14 cellular contexts compared by ENCODE assay signal in genomic region chr12:93404961-93405849, GRCh38. TPM values are rescaled to one million over a fixed set of nuclear protein-coding genes. Genes with fewer than 3 reads are reported as not detected.
A peak's percentile ranks its signal among the peaks of the same experiment; 100 is the strongest.
DNase-seq lines count a peak whose midpoint lies in the region; ATAC-seq, FAIRE-seq and TF ChIP-seq lines count a peak whose summit lies in the region.
"Had no signal": no experiment of that assay in that cellular context is flagged by ENCODE, and none has a peak within 500 bp of the region (broad histone marks: within the 10 kb centered on the region; RNA-seq: fewer than 3 reads in every experiment).

No MANE protein-coding gene starts in this region.

- ATAC-seq in A549 (peak; percentile 44 to 56; a peak in 3 of 6 replicates), GM18505 (IDR thresholded peaks at IDR 0.05; ENCODE audit: unreplicated experiment) (no peak), HepG2 (peak; percentile 47), HG02798 (IDR thresholded peaks at IDR 0.05; ENCODE audit: poor library complexity, unreplicated experiment) (no peak), HG03025 (IDR thresholded peaks at IDR 0.05; ENCODE audit: low FRiP score, unreplicated experiment) (no peak)
- no peak for ATAC-seq in activated naive CD4-positive, alpha-beta T cell treated with anti-CD3 and anti-CD28 coated beads, Interleukin-2, amount 50 U/mL, for 72 hours

- FAIRE-seq in A549 (lab: Jason Lieb, UNC): no peak
- no peak for FAIRE-seq in HepG2 (lab: Jason Lieb, UNC)
- no peak for FAIRE-seq in GM19239 (lab: Jason Lieb, UNC)
- FAIRE-seq: endothelial cell of umbilical vein had no signal

- no peaks in the 10 kb centered on the region for H3K27me3 ChIP-seq in HepG2 (ENCODE audit: control insufficient read depth in 1 of 2, insufficient read depth in 2 of 2, low read length in 2 of 2)
- H3K27me3 ChIP-seq: gastroesophageal sphincter had no signal

- no peaks in the 10 kb centered on the region for H3K9me3 Mint-ChIP-seq in activated naive CD4-positive, alpha-beta T cell treated with anti-CD3 and anti-CD28 coated beads, Interleukin-2, amount 50 U/mL, for 72 hours
- H3K9me3 Mint-ChIP-seq: H9 had no signal

- no peaks in the 10 kb centered on the region for H3K4me1 ChIP-seq in A549
- peaks cover 10% of the 10 kb centered on the region; the same call in 1 of the 2 replicates for H3K4me1 ChIP-seq in HepG2 (ENCODE audit: insufficient read depth, low read length)

- H3K9ac ChIP-seq in HepG2 (ENCODE audit: insufficient read depth, low read depth, low read length): no peak overlapping the region

- H3K4me3 ChIP-seq in A549 (no peak overlapping the region), HepG2 (replicated peaks in 1 of 3; ENCODE audit: insufficient read depth in 1 of 3, low read depth in 2 of 3, low read length in 3 of 3) (no peak overlapping the region)
- H3K4me3 ChIP-seq: gastroesophageal sphincter had no signal

- no peak overlapping the region for H2AFZ ChIP-seq in HepG2 (ENCODE audit: low read length)

- TF ChIP-seq CTCF in A549 (IDR thresholded peaks at IDR 0.05) (no peak), HepG2 (CRISPR knock-in tag; IDR thresholded peaks at IDR 0.05) (no peak)

- CTCF ChIA-PET in A549 (lab: Yijun Ruan, JAX) (interaction anchor here (0.7 to 2.7 kb wide), 6 partner anchors 8 to 697 kb away, joined by 3 to 9 read pairs (median 8); no protein-coding TSS in a partner anchor), HepG2 (lab: Yijun Ruan, JAX; ENCODE audit: low intra/inter-chr PET ratio, low total read pairs) (no interaction called here)

- no TSS peak for BruUV-seq in HepG2 (replicated peaks; lab: Mats Ljungman, UMichigan)

- DNase-seq in A549 (ENCODE audit: low read depth in 1 of 2, low spot score in 1 of 2) (no peak), HepG2 (ENCODE audit: low spot score) (no peak), GM19239 (ENCODE audit: insufficient read length, low spot score) (no peak), DMS79 treated with DMSO at 0.1 percent for 48 hours (lab: John Stamatoyannopoulos, UW) (no peak)
- no peak for DNase-seq in activated naive CD4-positive, alpha-beta T cell treated with anti-CD3 and anti-CD28 coated beads, Interleukin-2, amount 50 U/mL, for 72 hours (ENCODE audit: low spot score in 2 of 2)
- DNase-seq: H9; mesenchymal stem cell; NCI-H1092 treated with DMSO at 0.1 percent for 48 hours; stimulated activated CD4-positive, alpha-beta T cell treated with anti-CD3 and anti-CD28 coated beads, Interleukin-4, amount 100 ng/mL, for 4 hours had no signal

- peak overlapping the region; percentile 10 to 63 for H3K27ac Mint-ChIP-seq in activated naive CD4-positive, alpha-beta T cell treated with anti-CD3 and anti-CD28 coated beads, Interleukin-2, amount 50 U/mL, for 72 hours

- H3K4me2 ChIP-seq in A549: no peak overlapping the region
- H3K4me2 ChIP-seq in HepG2 (ENCODE audit: low read depth, low read length): no peak overlapping the region

- POLR2A ChIA-PET in A549 (lab: Yijun Ruan, JAX): interaction anchor here (0.6 to 1.1 kb wide), 2 partner anchors 40 to 696 kb away, joined by 3 to 4 read pairs; no protein-coding TSS in a partner anchor
- POLR2A ChIA-PET in HepG2 (lab: Yijun Ruan, JAX): no interaction called here

- H3K27ac ChIP-seq in A549 (no peak overlapping the region), HepG2 (ENCODE audit: extremely low read length, insufficient read depth, low read length) (peak overlapping the region; percentile 31)

- H3K36me3 ChIP-seq in HepG2 (replicated peaks in 1 of 2; ENCODE audit: control insufficient read depth in 1 of 2, insufficient read depth in 2 of 2, low read length in 2 of 2): peaks cover 0 to 22% of the 10 kb centered on the region in 2 experiments; a peak in 3 of 5 replicates

- H3K9me3 ChIP-seq in A549: no peaks in the 10 kb centered on the region
- no peaks in the 10 kb centered on the region for H3K9me3 ChIP-seq in HepG2 (ENCODE audit: low read length)
- H3K9me3 ChIP-seq: gastroesophageal sphincter had no signal

- in situ Hi-C loops in HepG2 (cut with HindIII; ENCODE audit: extremely low pct_ligation_motif_present, low pct_unique_long_range_greater_than_20kb): loop anchor here (10.0 kb wide), 1 partner anchor 410 kb away; no protein-coding TSS in a partner anchor

- peaks cover 0 to 30% of the 10 kb centered on the region in 2 donors for H3K36me3 Mint-ChIP-seq in activated naive CD4-positive, alpha-beta T cell treated with anti-CD3 and anti-CD28 coated beads, Interleukin-2, amount 50 U/mL, for 72 hours

- peaks cover 2% of the 10 kb centered on the region for H3K79me2 ChIP-seq in HepG2 (ENCODE audit: insufficient read depth, low read length)

- TF ChIP-seq EP300 in A549 (IDR thresholded peaks at IDR 0.05) (no peak), HepG2 (IDR thresholded peaks at IDR 0.05; ENCODE audit: low read depth in 2 of 2, low read length in 2 of 2) (no peak), HepG2 (CRISPR knock-in tag; IDR thresholded peaks at IDR 0.05; ENCODE audit: borderline replicate concordance) (no peak)

- TF ChIP-seq POLR2A in A549 (IDR thresholded peaks at IDR 0.05; ENCODE audit: low read length) (no peak), GM18505 (IDR thresholded peaks at IDR 0.05; ENCODE audit: borderline replicate concordance, extremely low read depth, insufficient read depth, insufficient read length) (peak; percentile 33), HepG2 (IDR thresholded peaks at IDR 0.05; ENCODE audit: insufficient read depth in 1 of 2, low read depth in 2 of 2, low read length in 2 of 2) (peak in 1 of 2 experiments; percentile 18; a peak in 1 of 4 replicates)

- no peaks in the 10 kb centered on the region for H4K20me1 ChIP-seq in HepG2 (ENCODE audit: insufficient read depth, low read length)

- 90% methylated on average over 6 of the region's 6 CpGs for WGBS in A549 (ENCODE audit: missing lambda C conversion rate)
- WGBS in HepG2 (ENCODE audit: low lambda C conversion rate): 95% methylated on average over 6 of the region's 6 CpGs

- TF ChIP-seq RAD21 in A549 (conservative IDR thresholded peaks at IDR 0.05 in 1 of 2, IDR thresholded peaks at IDR 0.05 in 1 of 2) (no peak), HepG2 (CRISPR knock-in tag; IDR thresholded peaks at IDR 0.05) (no peak)

- intact Hi-C loops in HepG2 (cut with micrococcal nuclease; ENCODE audit: unreplicated experiment): no loop called here

RNA-seq across cellular contexts. Expression of gene NUDT4, which starts 27.5 kb away (rescaled TPM):
- polyA plus RNA-seq in A549 (2011; rRNA removed) (33.0 and 41.0 TPM in 2 replicates), A549 (2017; fragmentation: RNase III; extraction: RNeasy Plus Mini Kit Qiagen cat#74134 plus additional on column Dnase treatment) (18.6 to 20.1 TPM (median 19.6 TPM) in 3 replicates), HepG2 (2011; rRNA removed) (25.8 and 37.3 TPM in 2 replicates)
- polyA plus RNA-seq in A549 (2012; cell fraction: cytosol; rRNA removed): 7.4 and 9.7 TPM in 2 replicates
- 3.7 and 4.8 TPM in 2 replicates for polyA plus RNA-seq in A549 (2012; cell fraction: nucleus; rRNA removed)
- 9.8 and 11.0 TPM in 2 replicates for polyA minus RNA-seq in A549 (2011; rRNA and poly(A)+ RNA removed)
- total RNA-seq in activated naive CD4-positive, alpha-beta T cell treated with anti-CD3 and anti-CD28 coated beads, Interleukin-2, amount 50 U/mL, for 72 hours: 10 to 100 TPM; 65.6 to 88.9 TPM
- total RNA-seq in HepG2 (2016; rRNA removed; fragmentation: Illumina TruSeq; extraction: Trizol): 70.1 and 94.9 TPM in 2 replicates
- total RNA-seq in HepG2 (2016; cell fraction: cytosol; rRNA removed; fragmentation: Illumina TruSeq; extraction: Trizol; ENCODE audit: low read depth): 9.2 and 11.1 TPM in 2 replicates
- total RNA-seq in HepG2 (2016; cell fraction: insoluble cytoplasmic fraction; rRNA removed; fragmentation: Illumina TruSeq; extraction: Trizol): 73.4 and 86.7 TPM in 2 replicates
- total RNA-seq in HepG2 (2016; cell fraction: membrane; rRNA removed; fragmentation: Illumina TruSeq; extraction: Trizol): 63.9 and 68.4 TPM in 2 replicates
- total RNA-seq in HepG2 (2016; cell fraction: nucleus; rRNA removed; fragmentation: Illumina TruSeq; extraction: Trizol): 56.8 and 60.7 TPM in 2 replicates
- polyA plus RNA-seq in HepG2 (2011; cell fraction: cytosol; rRNA removed): 17.4 and 24.1 TPM in 2 replicates
- polyA plus RNA-seq in HepG2 (2011; cell fraction: nucleus; rRNA removed): 7.0 and 9.4 TPM in 2 replicates
- 38.9 and 48.2 TPM in 2 replicates for polyA plus RNA-seq in HepG2 (2012)
- 8.6 and 16.4 TPM in 2 replicates for polyA plus RNA-seq in HepG2 (2016; cell fraction: cytosol; fragmentation: Illumina TruSeq; extraction: Trizol; ENCODE audit: low read depth)
- polyA plus RNA-seq in HepG2 (2016; cell fraction: insoluble cytoplasmic fraction; fragmentation: Illumina TruSeq; extraction: Trizol; ENCODE audit: low read depth): 138 and 142 TPM in 2 replicates
- polyA plus RNA-seq in HepG2 (2016; cell fraction: membrane; fragmentation: Illumina TruSeq; extraction: Trizol; ENCODE audit: low read depth): 51.0 and 63.1 TPM in 2 replicates
- polyA plus RNA-seq in HepG2 (2016; cell fraction: nucleus; fragmentation: Illumina TruSeq; extraction: Trizol; ENCODE audit: insufficient read depth, low read depth): 102 and 103 TPM in 2 replicates
- 7.4 and 17.4 TPM in 2 replicates for polyA minus RNA-seq in HepG2 (2011; rRNA and poly(A)+ RNA removed; ENCODE audit: low replicate concordance)
- polyA minus RNA-seq in HepG2 (2011; cell fraction: cytosol; rRNA and poly(A)+ RNA removed): 36.7 and 37.5 TPM in 2 replicates
- 27.8 and 32.6 TPM in 2 replicates for polyA minus RNA-seq in HepG2 (2011; cell fraction: nucleus; rRNA and poly(A)+ RNA removed)

RNA-seq across cellular contexts. Expression of gene UBE2N, which starts 36.5 kb away (rescaled TPM):
- polyA plus RNA-seq in A549 (2011; rRNA removed) (160 and 187 TPM in 2 replicates), A549 (2017; fragmentation: RNase III; extraction: RNeasy Plus Mini Kit Qiagen cat#74134 plus additional on column Dnase treatment) (163 to 187 TPM (median 168 TPM) in 3 replicates), HepG2 (2011; rRNA removed) (179 and 188 TPM in 2 replicates)
- polyA plus RNA-seq in A549 (2012; cell fraction: cytosol; rRNA removed): 103 and 129 TPM in 2 replicates
- 28.7 and 36.7 TPM in 2 replicates for polyA plus RNA-seq in A549 (2012; cell fraction: nucleus; rRNA removed)
- polyA minus RNA-seq in A549 (2011; rRNA and poly(A)+ RNA removed): 57.8 and 68.9 TPM in 2 replicates
- total RNA-seq in activated naive CD4-positive, alpha-beta T cell treated with anti-CD3 and anti-CD28 coated beads, Interleukin-2, amount 50 U/mL, for 72 hours: 100 to 1,000 TPM; 164 to 188 TPM
- 197 and 317 TPM in 2 replicates for total RNA-seq in HepG2 (2016; rRNA removed; fragmentation: Illumina TruSeq; extraction: Trizol)
- total RNA-seq in HepG2 (2016; cell fraction: cytosol; rRNA removed; fragmentation: Illumina TruSeq; extraction: Trizol; ENCODE audit: low read depth): 43.5 and 43.9 TPM in 2 replicates
- 195 and 339 TPM in 2 replicates for total RNA-seq in HepG2 (2016; cell fraction: insoluble cytoplasmic fraction; rRNA removed; fragmentation: Illumina TruSeq; extraction: Trizol)
- total RNA-seq in HepG2 (2016; cell fraction: membrane; rRNA removed; fragmentation: Illumina TruSeq; extraction: Trizol): 74.6 and 87.2 TPM in 2 replicates
- total RNA-seq in HepG2 (2016; cell fraction: nucleus; rRNA removed; fragmentation: Illumina TruSeq; extraction: Trizol): 66.6 and 69.2 TPM in 2 replicates
- 71.4 and 85.0 TPM in 2 replicates for polyA plus RNA-seq in HepG2 (2011; cell fraction: cytosol; rRNA removed)
- 21.6 and 30.5 TPM in 2 replicates for polyA plus RNA-seq in HepG2 (2011; cell fraction: nucleus; rRNA removed)
- polyA plus RNA-seq in HepG2 (2012): 160 and 165 TPM in 2 replicates
- polyA plus RNA-seq in HepG2 (2016; cell fraction: cytosol; fragmentation: Illumina TruSeq; extraction: Trizol; ENCODE audit: low read depth): 41.1 and 43.9 TPM in 2 replicates
- polyA plus RNA-seq in HepG2 (2016; cell fraction: insoluble cytoplasmic fraction; fragmentation: Illumina TruSeq; extraction: Trizol; ENCODE audit: low read depth): 331 and 351 TPM in 2 replicates
- 56.6 and 65.4 TPM in 2 replicates for polyA plus RNA-seq in HepG2 (2016; cell fraction: membrane; fragmentation: Illumina TruSeq; extraction: Trizol; ENCODE audit: low read depth)
- polyA plus RNA-seq in HepG2 (2016; cell fraction: nucleus; fragmentation: Illumina TruSeq; extraction: Trizol; ENCODE audit: insufficient read depth, low read depth): 115 and 117 TPM in 2 replicates
- polyA minus RNA-seq in HepG2 (2011; rRNA and poly(A)+ RNA removed; ENCODE audit: low replicate concordance): 45.7 and 70.5 TPM in 2 replicates
- 70.3 and 70.8 TPM in 2 replicates for polyA minus RNA-seq in HepG2 (2011; cell fraction: cytosol; rRNA and poly(A)+ RNA removed)
- 23.6 and 30.6 TPM in 2 replicates for polyA minus RNA-seq in HepG2 (2011; cell fraction: nucleus; rRNA and poly(A)+ RNA removed)

Comparison
In these comparisons a context has a peak if more than half of its experiments do, and no peak if none do; other contexts are left out.
1. ATAC-seq: peak in A549 (2 of 2) and HepG2 (single experiment); none in GM18505 (single experiment), activated naive CD4-positive, alpha-beta T cell treated with anti-CD3 and anti-CD28 coated beads, Interleukin-2, amount 50 U/mL, for 72 hours (0 of 2), HG02798 (single experiment) and HG03025 (single experiment).